In the genomic region with DNA sequence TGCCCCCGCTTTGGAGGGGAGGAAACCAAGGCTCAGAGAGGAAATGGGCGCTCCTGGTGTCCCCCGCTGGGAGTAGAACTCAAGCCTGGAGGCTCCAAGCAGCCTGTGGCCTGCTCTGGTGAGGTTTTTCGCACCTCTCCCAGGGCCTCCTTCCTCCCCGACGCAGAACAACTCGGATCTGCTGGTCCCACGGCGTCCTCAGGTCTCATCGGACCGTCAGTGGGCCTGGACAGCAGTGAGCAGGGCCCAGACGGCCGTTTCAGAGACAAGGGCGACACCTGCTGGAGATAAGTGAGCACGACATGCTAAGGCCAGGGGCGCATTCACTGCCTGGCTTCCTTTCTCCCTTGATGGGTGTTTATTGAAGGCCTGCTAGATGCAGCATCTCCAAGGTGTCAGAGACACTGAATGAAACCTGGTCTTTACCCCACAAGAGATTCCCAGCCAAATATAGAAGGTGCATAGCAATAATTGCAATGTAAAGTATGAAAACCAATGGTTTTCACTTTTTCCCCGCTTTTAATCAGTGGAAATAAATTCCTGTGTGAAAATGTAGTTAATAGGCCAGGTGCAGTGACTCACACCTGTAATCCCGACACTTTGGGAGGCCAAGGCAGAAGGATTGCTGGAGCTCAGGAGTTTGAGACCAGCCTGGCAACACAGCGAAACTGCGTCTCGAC, we compare ENCODE assay signal across 8 cellular contexts. TPM values are rescaled to one million over a fixed set of nuclear protein-coding genes. Genes with fewer than 3 reads are reported as not detected.
DNase-seq lines count a peak whose midpoint lies in the region; ATAC-seq and TF ChIP-seq lines count a peak whose summit lies in the region.

No MANE protein-coding gene starts in this region.

- TF ChIP-seq POLR2A in adrenal gland (IDR thresholded peaks at IDR 0.05) = no peak

- WGBS in adrenal gland, 4 donors = 29 to 60% (median 31%) methylated on average over 7 to 21 of the region's 21 CpGs

- ATAC-seq in T-cell (replicated peaks in 1 of 4) = peak; percentile 84 to 91 (median 88)
- ATAC-seq in sciatic nerve = peak; percentile 95
- ATAC-seq in HG03139 (IDR thresholded peaks at IDR 0.05; ENCODE audit: unreplicated experiment) = no peak

- no peak overlapping the region for H3K4me3 Mint-ChIP-seq in T-cell

- H3K36me3 Mint-ChIP-seq in T-cell = no peaks in the 10 kb centered on the region

- TF ChIP-seq CTCF in HEK293 (tag by site-specific recombination; IDR thresholded peaks at IDR 0.05) (peak; percentile 80), adrenal gland (IDR thresholded peaks at IDR 0.05) (peak; percentile 90 to 98 (median 96)), right atrium auricular region (IDR thresholded peaks at IDR 0.05) (peak; percentile 93 to 98)

- peak; percentile 77 for DNase-seq in EH (ENCODE audit: low read depth)
- peak; percentile 49 for DNase-seq in NCI-H1417 treated with DMSO at 0.1 percent for 48 hours (lab: John Stamatoyannopoulos, UW)
- peak; percentile 19 to 73 (median 56) for DNase-seq in T-cell
- peak; percentile 63 to 90 (median 80) for DNase-seq in adrenal gland
- DNase-seq in right atrium auricular region (ENCODE audit: low spot score) = peak; percentile 81
- DNase-seq in sciatic nerve (ENCODE audit: low spot score) = peak; percentile 89

- peaks cover 0 to 1% (median 0%) of the 10 kb centered on the region in 3 donors for H3K4me1 Mint-ChIP-seq in T-cell

- H3K36me3 ChIP-seq in HEK293 (ENCODE audit: control insufficient read depth in 2 of 2, insufficient read depth in 1 of 2, low read length in 2 of 2) (no peaks in the 10 kb centered on the region), adrenal gland (replicated peaks in 1 of 2) (no peaks in the 10 kb centered on the region), right atrium auricular region (no peaks in the 10 kb centered on the region)

- POLR2A ChIA-PET in HEK293 (lab: Yijun Ruan, JAX) = no interaction called here
- POLR2A ChIA-PET in T-cell (lab: Charles Lee) = no interaction called here

- peaks cover 0 to 3% of the 10 kb centered on the region in 2 donors for H3K27me3 Mint-ChIP-seq in T-cell

- intact Hi-C loops in adrenal gland (cut with DNase I) = loop anchor here (2.0 to 10.0 kb wide), 4 partner anchors 252 to 434 kb away; no protein-coding TSS in a partner anchor
- intact Hi-C loops in sciatic nerve (cut with DNase I) = loop anchor here (5.0 to 10.0 kb wide), 2 partner anchors 251 to 424 kb away; no protein-coding TSS in a partner anchor

- H3K27ac Mint-ChIP-seq in T-cell = no peak overlapping the region

- H3K27me3 ChIP-seq in adrenal gland (no peaks in the 10 kb centered on the region), right atrium auricular region (no peaks in the 10 kb centered on the region)

- no peak overlapping the region for H3K4me3 ChIP-seq in HEK293 (ENCODE audit: low read depth, low read length)
- no peak overlapping the region for H3K4me3 ChIP-seq in adrenal gland
- no peak overlapping the region for H3K4me3 ChIP-seq in right atrium auricular region

- CTCF ChIA-PET in HEK293 (lab: Yijun Ruan, JAX) (interaction anchor here (0.5 to 3.3 kb wide), 13 partner anchors 14 to 445 kb away, joined by 3 to 19 read pairs (median 7); no protein-coding TSS in a partner anchor), T-cell (lab: Charles Lee) (interaction anchor here (0.5 to 1.4 kb wide), 2 partner anchors 14 to 145 kb away, joined by 3 to 6 read pairs; no protein-coding TSS in a partner anchor)

- no peak overlapping the region for H3K27ac ChIP-seq in HEK293 (ENCODE audit: extremely low read depth, low read depth, low read length)
- H3K27ac ChIP-seq in adrenal gland = no peak overlapping the region
- H3K27ac ChIP-seq in right atrium auricular region = no peak overlapping the region

- no peaks in the 10 kb centered on the region for H3K9me3 Mint-ChIP-seq in T-cell

- H3K4me1 ChIP-seq in HEK293 (ENCODE audit: control insufficient read depth, insufficient read depth, low read length) (no peaks in the 10 kb centered on the region), adrenal gland (replicated peaks in 1 of 2) (no peaks in the 10 kb centered on the region), right atrium auricular region (peaks cover 0 to 4% of the 10 kb centered on the region in 2 donors)

- H3K9me3 ChIP-seq in HEK293 (ENCODE audit: control insufficient read depth, insufficient read depth, low read depth, low read length) = no peaks in the 10 kb centered on the region
- no peaks in the 10 kb centered on the region for H3K9me3 ChIP-seq in adrenal gland (replicated peaks in 1 of 3)
- H3K9me3 ChIP-seq in right atrium auricular region = no peaks in the 10 kb centered on the region

TF ChIP-seq in HEK293, 187 proteins besides CTCF, POLR2A, EP300 and RAD21 (continues in another document):
- TF ChIP-seq ZNF76 (tag by site-specific recombination; IDR thresholded peaks at IDR 0.05; ENCODE audit: borderline replicate concordance, low read depth) (no peak), ZNF623 (tag by site-specific recombination; IDR thresholded peaks at IDR 0.05) (no peak), ZNF112 (tag by site-specific recombination; IDR thresholded peaks at IDR 0.05) (no peak), ZNF654 (tag by site-specific recombination; IDR thresholded peaks at IDR 0.05; ENCODE audit: low read depth) (peak; percentile 92), ZNF670 (tag by site-specific recombination; IDR thresholded peaks at IDR 0.05; ENCODE audit: low read depth) (no peak), GFI1B (tag by site-specific recombination; IDR thresholded peaks at IDR 0.05) (no peak), ZEB2 (tag by site-specific recombination; IDR thresholded peaks at IDR 0.05) (no peak), ZNF777 (tag by site-specific recombination; IDR thresholded peaks at IDR 0.05; ENCODE audit: borderline replicate concordance) (no peak), ZNF416 (tag by site-specific recombination; IDR thresholded peaks at IDR 0.05) (no peak), ZFHX2 (tag by site-specific recombination; conservative IDR thresholded peaks at IDR 0.05) (no peak), ZSCAN16 (tag by site-specific recombination; IDR thresholded peaks at IDR 0.05) (no peak), ZBTB48 (tag by site-specific recombination; IDR thresholded peaks at IDR 0.05) (no peak), ZNF571 (tag by site-specific recombination; IDR thresholded peaks at IDR 0.05) (no peak), KLF9 (tag by site-specific recombination; IDR thresholded peaks at IDR 0.05; ENCODE audit: low read depth) (no peak), ZNF660 (tag by site-specific recombination; IDR thresholded peaks at IDR 0.05) (0 out of 2 replicates have a peak, but pooled peaks have one; percentile 23), ZNF791 (tag by site-specific recombination; IDR thresholded peaks at IDR 0.05) (no peak)
- TF ChIP-seq, protein P1, sequence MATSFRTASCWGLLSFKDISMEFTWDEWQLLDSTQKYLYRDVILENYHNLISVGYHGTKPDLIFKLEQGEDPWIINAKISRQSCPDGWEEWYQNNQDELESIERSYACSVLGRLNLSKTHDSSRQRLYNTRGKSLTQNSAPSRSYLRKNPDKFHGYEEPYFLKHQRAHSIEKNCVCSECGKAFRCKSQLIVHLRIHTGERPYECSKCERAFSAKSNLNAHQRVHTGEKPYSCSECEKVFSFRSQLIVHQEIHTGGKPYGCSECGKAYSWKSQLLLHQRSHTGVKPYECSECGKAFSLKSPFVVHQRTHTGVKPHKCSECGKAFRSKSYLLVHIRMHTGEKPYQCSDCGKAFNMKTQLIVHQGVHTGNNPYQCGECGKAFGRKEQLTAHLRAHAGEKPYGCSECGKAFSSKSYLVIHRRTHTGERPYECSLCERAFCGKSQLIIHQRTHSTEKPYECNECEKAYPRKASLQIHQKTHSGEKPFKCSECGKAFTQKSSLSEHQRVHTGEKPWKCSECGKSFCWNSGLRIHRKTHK (tag by site-specific recombination; IDR thresholded peaks at IDR 0.05) = no peak
- TF ChIP-seq, protein P2, sequence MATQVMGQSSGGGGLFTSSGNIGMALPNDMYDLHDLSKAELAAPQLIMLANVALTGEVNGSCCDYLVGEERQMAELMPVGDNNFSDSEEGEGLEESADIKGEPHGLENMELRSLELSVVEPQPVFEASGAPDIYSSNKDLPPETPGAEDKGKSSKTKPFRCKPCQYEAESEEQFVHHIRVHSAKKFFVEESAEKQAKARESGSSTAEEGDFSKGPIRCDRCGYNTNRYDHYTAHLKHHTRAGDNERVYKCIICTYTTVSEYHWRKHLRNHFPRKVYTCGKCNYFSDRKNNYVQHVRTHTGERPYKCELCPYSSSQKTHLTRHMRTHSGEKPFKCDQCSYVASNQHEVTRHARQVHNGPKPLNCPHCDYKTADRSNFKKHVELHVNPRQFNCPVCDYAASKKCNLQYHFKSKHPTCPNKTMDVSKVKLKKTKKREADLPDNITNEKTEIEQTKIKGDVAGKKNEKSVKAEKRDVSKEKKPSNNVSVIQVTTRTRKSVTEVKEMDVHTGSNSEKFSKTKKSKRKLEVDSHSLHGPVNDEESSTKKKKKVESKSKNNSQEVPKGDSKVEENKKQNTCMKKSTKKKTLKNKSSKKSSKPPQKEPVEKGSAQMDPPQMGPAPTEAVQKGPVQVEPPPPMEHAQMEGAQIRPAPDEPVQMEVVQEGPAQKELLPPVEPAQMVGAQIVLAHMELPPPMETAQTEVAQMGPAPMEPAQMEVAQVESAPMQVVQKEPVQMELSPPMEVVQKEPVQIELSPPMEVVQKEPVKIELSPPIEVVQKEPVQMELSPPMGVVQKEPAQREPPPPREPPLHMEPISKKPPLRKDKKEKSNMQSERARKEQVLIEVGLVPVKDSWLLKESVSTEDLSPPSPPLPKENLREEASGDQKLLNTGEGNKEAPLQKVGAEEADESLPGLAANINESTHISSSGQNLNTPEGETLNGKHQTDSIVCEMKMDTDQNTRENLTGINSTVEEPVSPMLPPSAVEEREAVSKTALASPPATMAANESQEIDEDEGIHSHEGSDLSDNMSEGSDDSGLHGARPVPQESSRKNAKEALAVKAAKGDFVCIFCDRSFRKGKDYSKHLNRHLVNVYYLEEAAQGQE (tag by site-specific recombination; IDR thresholded peaks at IDR 0.05) = 0 out of 2 replicates have a peak, but pooled peaks have one; percentile 38

RNA-seq across cellular contexts. Expression of a gene that starts 26.9 kb away (rescaled TPM):
- total RNA-seq in T-cell (10 to 100 TPM; 53.4 to 99.6 (median 69.0) TPM), adrenal gland (10 to 100 TPM in 7 of 8 donors, 1 to 10 TPM in 1; 6.2 to 38.2 (median 21.2) TPM), right atrium auricular region (10 to 100 TPM in 1 of 2 donors, 1 to 10 TPM in 1; 6.8 to 17.7 TPM), sciatic nerve (127 TPM)
- polyA plus RNA-seq in adrenal gland = 10 to 100 TPM in 2 of 3 donors, 1 to 10 TPM in 1; 5.4 to 53.4 (median 13.1) TPM
